In genomic region chr12:90098132-90098779, GRCh38 we compare ENCODE assay signal across 16 cellular contexts.
A peak's percentile ranks its signal among the peaks of the same experiment; 100 is the strongest.
DNase-seq lines count a peak whose midpoint lies in the region; ATAC-seq and TF ChIP-seq lines count a peak whose summit lies in the region.
"Had no signal": no experiment of that assay in that cellular context is flagged by ENCODE, and none has a peak within 500 bp of the region (broad histone marks: within the 10 kb centered on the region; RNA-seq: fewer than 3 reads in every experiment).

No MANE protein-coding gene starts in this region.

- no peaks in the 10 kb centered on the region for H3K9me3 Mint-ChIP-seq in naive B cell

- H3K4me2 ChIP-seq in BLaER1 treated with 17β-estradiol and CSF1 and Interleukin-3, amounts not matched to agents 10 nM and 100 nM, result peak overlapping the region; percentile 52 to 91 (median 72)
- peak overlapping the region; percentile 15 for H3K4me2 ChIP-seq in SU-DHL-6 (ENCODE audit: low read depth, low read length, poor library complexity, severe bottlenecking)

- no peak overlapping the region for H3K4me3 Mint-ChIP-seq in naive B cell

- H2AFZ ChIP-seq in SU-DHL-6 (ENCODE audit: low read depth, low read length, severe bottlenecking), result no peak overlapping the region

- no peak for TF ChIP-seq CTCF in SU-DHL-6 (IDR thresholded peaks at IDR 0.05; ENCODE audit: insufficient read depth, low read length, poor library complexity, severe bottlenecking)

- H4K20me1 ChIP-seq in BLaER1 treated with 17β-estradiol and CSF1 and Interleukin-3, amounts not matched to agents 10 nM and 100 nM, result no peaks in the 10 kb centered on the region
- H4K20me1 ChIP-seq in SU-DHL-6 (ENCODE audit: low read depth, low read length), result no peaks in the 10 kb centered on the region

- H3K27ac Mint-ChIP-seq in naive B cell, result no peak overlapping the region

- H3K9me3 ChIP-seq in BLaER1 treated with 17β-estradiol and CSF1 and Interleukin-3, amounts not matched to agents 10 nM and 100 nM (replicated peaks in 1 of 11), result no peaks in the 10 kb centered on the region
- H3K9me3 ChIP-seq in SU-DHL-6 (ENCODE audit: insufficient read depth, low read length), result no peaks in the 10 kb centered on the region
- H3K9me3 ChIP-seq: psoas muscle had no signal

- H3K4me1 ChIP-seq in BLaER1 treated with 17β-estradiol and CSF1 and Interleukin-3, amounts not matched to agents 10 nM and 100 nM, result peaks cover 15 to 43% (median 19%) of the 10 kb centered on the region in 10 experiments
- H3K4me1 ChIP-seq: psoas muscle had no signal

- H3K79me2 ChIP-seq in SU-DHL-6 (ENCODE audit: insufficient read depth, low read length), result no peaks in the 10 kb centered on the region

- H3F3A ChIP-seq in SU-DHL-6 (ENCODE audit: insufficient read depth), result no peaks in the 10 kb centered on the region

- H3K27me3 Mint-ChIP-seq in naive B cell, result peaks cover 0 to 4% (median 0%) of the 10 kb centered on the region in 3 donors

- H3K27me3 ChIP-seq in BLaER1 treated with 17β-estradiol and CSF1 and Interleukin-3, amounts not matched to agents 10 nM and 100 nM, result no peaks in the 10 kb centered on the region
- no peaks in the 10 kb centered on the region for H3K27me3 ChIP-seq in SU-DHL-6 (ENCODE audit: low read length)

- DNase-seq in HT1080 (ENCODE audit: low read depth), result peak; percentile 32
- DNase-seq in naive B cell, result no peak
- no peak for DNase-seq in SK-N-DZ (ENCODE audit: low spot score)
- DNase-seq in GM19240 (ENCODE audit: insufficient read length, low spot score), result no peak
- no peak for DNase-seq in NCI-H774 (lab: John Stamatoyannopoulos, UW)
- DNase-seq in NCI-H2081 treated with DMSO at 0.1 percent for 48 hours (lab: John Stamatoyannopoulos, UW), result no peak
- DNase-seq: activated CD8-positive, alpha-beta memory T cell treated with anti-CD3 and anti-CD28 coated beads for 24 hours; activated naive CD4-positive, alpha-beta T cell treated with Interleukin-2 at 50 U/mL for 16 hours; C1 segment of cervical spinal cord; central memory CD4-positive, alpha-beta T cell; NK-92 treated with Interleukin-12 subunit alpha and Interleukin-12 subunit beta, amount 100 ng/mL, for 24 hours; psoas muscle; stimulated activated CD4-positive, alpha-beta T cell treated with anti-CD3 and anti-CD28 coated beads, Interleukin-4, amount 100 ng/mL, for 1 hour had no signal

- no peak overlapping the region for H3K27ac ChIP-seq in BLaER1 treated with 17β-estradiol and CSF1 and Interleukin-3, amounts not matched to agents 10 nM and 100 nM
- H3K27ac ChIP-seq in SU-DHL-6 (ENCODE audit: low read depth, low read length), result no peak overlapping the region
- H3K27ac ChIP-seq: psoas muscle had no signal

- H3K9me2 ChIP-seq in SU-DHL-6 (replicated peaks; ENCODE audit: insufficient read depth, low read length), result no peaks in the 10 kb centered on the region

- peaks cover 0 to 3% of the 10 kb centered on the region in 2 donors for H3K36me3 Mint-ChIP-seq in naive B cell

- no peak overlapping the region for H3K9ac ChIP-seq in BLaER1 treated with 17β-estradiol and CSF1 and Interleukin-3, amounts not matched to agents 10 nM and 100 nM
- H3K9ac ChIP-seq in SU-DHL-6 (ENCODE audit: low read length), result no peak overlapping the region

- H3K4me1 Mint-ChIP-seq in naive B cell, result peaks cover 18 to 31% (median 29%) of the 10 kb centered on the region in 3 donors

- ATAC-seq in naive B cell (ENCODE audit: low read depth in 2 of 2), result peak; percentile 40 to 42
- ATAC-seq: HepG2 had no signal

- H3K36me3 ChIP-seq in BLaER1 treated with 17β-estradiol and CSF1 and Interleukin-3, amounts not matched to agents 10 nM and 100 nM, result no peaks in the 10 kb centered on the region
- H3K36me3 ChIP-seq in SU-DHL-6 (ENCODE audit: low read length), result no peaks in the 10 kb centered on the region

- H3K4me3 ChIP-seq in BLaER1 treated with 17β-estradiol and CSF1 and Interleukin-3, amounts not matched to agents 10 nM and 100 nM, result no peak overlapping the region
- no peak overlapping the region for H3K4me3 ChIP-seq in SU-DHL-6 (ENCODE audit: insufficient read depth, low read length, poor library complexity, severe bottlenecking)
- H3K4me3 ChIP-seq: psoas muscle had no signal
